1 cellular context compared by ENCODE assay signal in genomic region chr19:12484371-12485322, GRCh38.
A peak's percentile ranks its signal among the peaks of the same experiment; 100 is the strongest.
TF ChIP-seq lines count a peak whose summit lies in the region.

TSS of gene ZNF709 (minus strand) at chr19:12484816. CDS start at chr19:12484657, 159 bp downstream.

TF ChIP-seq in HepG2, 621 proteins besides CTCF, POLR2A, EP300 and RAD21 (continued from another document and continues in another):
- 0 out of 2 replicates have a peak, but pooled peaks have one; percentile 81 for TF ChIP-seq ZNF691 (CRISPR knock-in tag; IDR thresholded peaks at IDR 0.05; ENCODE audit: borderline replicate concordance, low read depth)
- no peak for TF ChIP-seq GTF3A (CRISPR knock-in tag; conservative IDR thresholded peaks at IDR 0.05)
- TF ChIP-seq ZNF563 (CRISPR knock-in tag; IDR thresholded peaks at IDR 0.05): peak; percentile 86; the same call in 1 of the 2 replicates
- peak; percentile 85 for TF ChIP-seq ZNF230 (CRISPR knock-in tag; IDR thresholded peaks at IDR 0.05)
- no peak for TF ChIP-seq ZNF513 (CRISPR knock-in tag; conservative IDR thresholded peaks at IDR 0.05)
- no peak for TF ChIP-seq SOX5 (CRISPR knock-in tag; IDR thresholded peaks at IDR 0.05; ENCODE audit: borderline replicate concordance)
- TF ChIP-seq DMAP1 (CRISPR knock-in tag; IDR thresholded peaks at IDR 0.05): peak; percentile 68
- TF ChIP-seq AFF4 (CRISPR knock-in tag; IDR thresholded peaks at IDR 0.05): no peak
- peak; percentile 70; the same call in 1 of the 2 replicates for TF ChIP-seq ZFP91 (CRISPR knock-in tag; IDR thresholded peaks at IDR 0.05; ENCODE audit: borderline replicate concordance)
- TF ChIP-seq GLI4 (CRISPR knock-in tag; IDR thresholded peaks at IDR 0.05; ENCODE audit: borderline replicate concordance): no peak; the same call in 1 of the 2 replicates
- peak; percentile 84 for TF ChIP-seq ZNF687 (CRISPR knock-in tag; IDR thresholded peaks at IDR 0.05)
- peak; percentile 70; the same call in 1 of the 2 replicates for TF ChIP-seq ZNF891 (CRISPR knock-in tag; IDR thresholded peaks at IDR 0.05)
- 0 out of 2 replicates have a peak, but pooled peaks have one; percentile 1 for TF ChIP-seq FOXA3 (CRISPR knock-in tag; IDR thresholded peaks at IDR 0.05)
- TF ChIP-seq MEF2D (CRISPR knock-in tag; IDR thresholded peaks at IDR 0.05): peak; percentile 45; the same call in 1 of the 2 replicates
- no peak for TF ChIP-seq KDM1A (CRISPR knock-in tag; IDR thresholded peaks at IDR 0.05)
- no peak for TF ChIP-seq CAMTA2 (CRISPR knock-in tag; IDR thresholded peaks at IDR 0.05; ENCODE audit: borderline replicate concordance)
- TF ChIP-seq ZNF10 (CRISPR knock-in tag; IDR thresholded peaks at IDR 0.05; ENCODE audit: borderline replicate concordance, low read depth): no peak
- TF ChIP-seq FOXK2 (IDR thresholded peaks at IDR 0.05): no peak
- TF ChIP-seq SOX6 (IDR thresholded peaks at IDR 0.05): no peak
- peak; percentile 41 for TF ChIP-seq SOX6 (CRISPR knock-in tag; IDR thresholded peaks at IDR 0.05)
- peak; percentile 67; the same call in 1 of the 2 replicates for TF ChIP-seq SPEN (CRISPR knock-in tag; IDR thresholded peaks at IDR 0.05; ENCODE audit: low read depth)
- no peak for TF ChIP-seq NFAT5 (CRISPR knock-in tag; IDR thresholded peaks at IDR 0.05)
- no peak for TF ChIP-seq CEBPZ (IDR thresholded peaks at IDR 0.05; ENCODE audit: low read length)
- no peak for TF ChIP-seq MED13 (CRISPR knock-in tag; IDR thresholded peaks at IDR 0.05)
- TF ChIP-seq NFKB2 (CRISPR knock-in tag; IDR thresholded peaks at IDR 0.05; ENCODE audit: borderline replicate concordance): peak; percentile 56; the same call in 1 of the 2 replicates
- peak; percentile 33; the same call in 1 of the 2 replicates for TF ChIP-seq HOXA5 (CRISPR knock-in tag; IDR thresholded peaks at IDR 0.05)
- peak; percentile 79; the same call in 1 of the 2 replicates for TF ChIP-seq DNMT3B (CRISPR knock-in tag; conservative IDR thresholded peaks at IDR 0.05)
- 0 out of 2 replicates have a peak, but pooled peaks have one; percentile 25 for TF ChIP-seq ZKSCAN5 (CRISPR knock-in tag; IDR thresholded peaks at IDR 0.05)
- no peak for TF ChIP-seq ZNF432 (CRISPR knock-in tag; IDR thresholded peaks at IDR 0.05; ENCODE audit: borderline replicate concordance)
- TF ChIP-seq ZNF644 (CRISPR knock-in tag; IDR thresholded peaks at IDR 0.05; ENCODE audit: low read depth): no peak
